In genomic region chr9:84668204-84669007, GRCh38 we compare ENCODE assay signal across 8 cellular contexts. TPM values are rescaled to one million over a fixed set of nuclear protein-coding genes. Genes with fewer than 3 reads are reported as not detected.
DNase-seq lines count a peak whose midpoint lies in the region; FAIRE-seq and TF ChIP-seq lines count a peak whose summit lies in the region.

No MANE protein-coding gene starts in this region.

- H3K14ac ChIP-seq in H9 (ENCODE audit: insufficient read depth, low read length): no peak overlapping the region

- H3K4me1 Mint-ChIP-seq in H9: peaks cover 21 to 23% of the 10 kb centered on the region in 2 experiments

- H4K91ac ChIP-seq in H9 (ENCODE audit: insufficient read length, low read depth, low read length): no peak overlapping the region

- H3K27me3 ChIP-seq in H9 (ENCODE audit: insufficient read depth, low read length) (peaks cover 41% of the 10 kb centered on the region; the same call in 1 of the 2 replicates), stomach smooth muscle (ENCODE audit: control insufficient read depth in 1 of 2, insufficient read depth in 2 of 2, low read length in 2 of 2) (peaks cover 7 to 15% of the 10 kb centered on the region in 2 donors)

- H3K4me2 ChIP-seq in H9 (ENCODE audit: insufficient read depth, insufficient read length, low read length): peak overlapping the region; percentile 65

- no peaks in the 10 kb centered on the region for H3K79me2 ChIP-seq in H9 (ENCODE audit: insufficient read depth, low read length)

- no CpG with 5 or more reads among the region's 76 CpGs for WGBS in H9 (ENCODE audit: extremely low coverage, insufficient read length, low lambda C conversion rate)

- no peak overlapping the region for H2BK5ac ChIP-seq in H9 (ENCODE audit: insufficient read length, low read length)

- H3K23me2 ChIP-seq in H9 (ENCODE audit: insufficient read length, low read depth, low read length, poor library complexity, severe bottlenecking): peaks cover 29% of the 10 kb centered on the region

- H3K27ac Mint-ChIP-seq in H9: no peak overlapping the region

- no peak overlapping the region for H2BK15ac ChIP-seq in H9 (ENCODE audit: low read depth, low read length)

- H3T11ph ChIP-seq in H9 (ENCODE audit: low read length): no peak overlapping the region

- peaks cover 8% of the 10 kb centered on the region in 2 experiments; a peak in 4 of 5 replicates for H3K9me3 Mint-ChIP-seq in H9

- no peak overlapping the region for H4K8ac ChIP-seq in H9 (replicated peaks; ENCODE audit: insufficient read length, low read depth, low read length)

- TF ChIP-seq POLR2A in erythroblast (IDR thresholded peaks at IDR 0.05; ENCODE audit: low read length): no peak
- TF ChIP-seq POLR2A in H54 (IDR thresholded peaks at IDR 0.05; ENCODE audit: low read depth, low read length): no peak

- no peaks in the 10 kb centered on the region for H3K9me3 ChIP-seq in H9 (ENCODE audit: control insufficient read depth, low read depth, low read length)
- no peaks in the 10 kb centered on the region for H3K9me3 ChIP-seq in stomach smooth muscle (ENCODE audit: control insufficient read depth in 2 of 2, low read length in 2 of 2)

- DNase-seq in H9 (peak; percentile 87), NCI-H1048 (lab: John Stamatoyannopoulos, UW) (peak; percentile 60), erythroblast (lab: John Stamatoyannopoulos, UW) (peak; percentile 19 to 31), midbrain (lab: John Stamatoyannopoulos, UW) (peak; percentile 92), H54 (ENCODE audit: insufficient read length, low spot score) (no peak)
- DNase-seq in activated CD4-positive, alpha-beta T cell treated with anti-CD3 and anti-CD28 coated beads for 48 hours: peak; percentile 70

- H4K5ac ChIP-seq in H9 (ENCODE audit: insufficient read length, low read depth, low read length): no peak overlapping the region

- H4K20me1 ChIP-seq in H9 (ENCODE audit: control insufficient read depth, insufficient read depth, insufficient read length): no peaks in the 10 kb centered on the region

- no peaks in the 10 kb centered on the region for H3K36me3 ChIP-seq in stomach smooth muscle (ENCODE audit: control insufficient read depth in 2 of 2, insufficient read depth in 2 of 2, low read length in 2 of 2)

- no peaks in the 10 kb centered on the region for H3K79me1 ChIP-seq in H9 (ENCODE audit: insufficient read depth, low read depth, low read length, poor library complexity, severe bottlenecking)

- no peak overlapping the region for H2AK5ac ChIP-seq in H9 (ENCODE audit: insufficient read length, low read length)

- H3K23ac ChIP-seq in H9 (ENCODE audit: insufficient read length, low read depth, low read length): no peak overlapping the region

- H2BK120ac ChIP-seq in H9 (ENCODE audit: low read depth, low read length, poor library complexity, severe bottlenecking): no peak overlapping the region

- no peaks in the 10 kb centered on the region for H3K4me1 ChIP-seq in H9 (ENCODE audit: insufficient read depth, low read length)
- peaks cover 27% of the 10 kb centered on the region for H3K4me1 ChIP-seq in stomach smooth muscle (ENCODE audit: control insufficient read depth, insufficient read depth, low read length)

- no peak overlapping the region for H3K4ac ChIP-seq in H9 (ENCODE audit: low read depth, low read length)

- H3K27me3 Mint-ChIP-seq in H9 (ENCODE audit: low read depth): peaks cover 83% of the 10 kb centered on the region

- H3K9ac ChIP-seq in H9 (ENCODE audit: extremely low read depth, insufficient read length, low read length) (no peak overlapping the region), stomach smooth muscle (ENCODE audit: low read length in 2 of 2) (peak overlapping the region in 1 of 2 donors; percentile 5)

- no peak overlapping the region for H2BK20ac ChIP-seq in H9 (ENCODE audit: low read depth, low read length, poor library complexity, severe bottlenecking)

- no peak overlapping the region for H3K56ac ChIP-seq in H9 (ENCODE audit: insufficient read length, low read depth, low read length)

- H3K36me3 Mint-ChIP-seq in H9 (ENCODE audit: insufficient read depth in 1 of 3, low read depth in 3 of 3): no peaks in the 10 kb centered on the region

- H2AFZ ChIP-seq in H9 (ENCODE audit: low read length): peak overlapping the region; percentile 53

- peak overlapping the region; percentile 81 to 82 for H3K4me3 ChIP-seq in stomach smooth muscle (ENCODE audit: low read length in 2 of 2)

- no peak overlapping the region for H3K18ac ChIP-seq in H9 (ENCODE audit: insufficient read length, low read depth, low read length)

- H3K27ac ChIP-seq in H9 (ENCODE audit: insufficient read length, low read depth, low read length) (no peak overlapping the region), stomach smooth muscle (ENCODE audit: low read length) (no peak overlapping the region)

- peak overlapping the region; percentile 64 to 81 for H3K4me3 Mint-ChIP-seq in H9

- FAIRE-seq in H54 (lab: Jason Lieb, UNC): no peak

- peak; percentile 63 for TF ChIP-seq CTCF in GM12872 (IDR thresholded peaks at IDR 0.05; ENCODE audit: insufficient read depth, low read depth, low read length)
- TF ChIP-seq CTCF in H9 (conservative IDR thresholded peaks at IDR 0.05): peak; percentile 79

- H2BK12ac ChIP-seq in H9 (ENCODE audit: insufficient read length, low read depth, low read length): no peak overlapping the region

RNA-seq across cellular contexts. Expression of gene NTRK2, which starts 1.1 kb away (rescaled TPM):
- total RNA-seq in H9 (2021): 0.02 TPM in 1 of 2 replicates, not detected in the other
